2 cellular contexts compared by ENCODE assay signal in genomic region chr17:42047343-42047742, GRCh38.
TF ChIP-seq lines count a peak whose summit lies in the region.

No MANE protein-coding gene starts in this region.

TF ChIP-seq in HepG2, 621 proteins besides CTCF, POLR2A, EP300 and RAD21:
- TF ChIP-seq KLF13 (CRISPR knock-in tag; IDR thresholded peaks at IDR 0.05): no peak
- peak; percentile 56; the same call in 1 of the 2 replicates for TF ChIP-seq ZKSCAN1 (IDR thresholded peaks at IDR 0.05; ENCODE audit: low read length)
- TF ChIP-seq GABPB1 (CRISPR knock-in tag; IDR thresholded peaks at IDR 0.05): no peak
- no peak for TF ChIP-seq ZNF136 (CRISPR knock-in tag; IDR thresholded peaks at IDR 0.05; ENCODE audit: low read depth)

TF ChIP-seq in K562, 482 proteins besides CTCF, POLR2A, EP300 and RAD21:
- TF ChIP-seq ZKSCAN1 (IDR thresholded peaks at IDR 0.05; ENCODE audit: low read depth, low read length) (peak; percentile 81), PCBP2 (IDR thresholded peaks at IDR 0.05; ENCODE audit: low read depth, low read length, poor library complexity, severe bottlenecking) (no peak)
